Comparison of ENCODE assay signal across 22 cellular contexts in the genomic region with DNA sequence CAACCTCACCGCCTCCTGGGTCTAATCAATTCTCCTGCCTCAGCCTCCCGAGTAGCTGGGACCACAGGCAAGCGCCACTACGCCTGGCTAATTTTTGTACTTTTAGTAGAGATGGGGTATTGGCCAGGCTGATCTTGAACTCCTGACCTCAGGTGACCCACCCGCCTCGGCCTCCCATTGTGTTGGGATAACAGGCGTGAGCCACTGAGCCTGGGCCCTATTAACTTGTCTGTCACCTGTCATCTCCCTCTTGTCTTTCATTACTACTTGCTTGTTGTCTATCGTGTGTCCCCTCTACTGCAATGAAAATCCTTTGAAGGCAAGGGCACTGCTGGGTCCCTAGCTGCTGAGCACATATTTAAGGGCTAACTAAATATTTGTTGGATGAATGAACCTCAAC. TPM values are rescaled to one million over a fixed set of nuclear protein-coding genes. Genes with fewer than 3 reads are reported as not detected.
"Had no signal": no experiment of that assay in that cellular context is flagged by ENCODE, and none has a peak within 500 bp of the region (broad histone marks: within the 10 kb centered on the region; RNA-seq: fewer than 3 reads in every experiment).

No MANE protein-coding gene starts in this region.

- ATAC-seq: left ventricle myocardium superior; lower lobe of right lung; mucosa of descending colon; natural killer cell treated with Interleukin-12 subunit alpha and Interleukin-12 subunit beta and Interleukin-15 and Interleukin-18, amount 100 ng/mL, for 72 hours; pancreas; sciatic nerve had no signal

- H3K4me2 ChIP-seq: smooth muscle cell had no signal

- DNase-seq: effector memory CD4-positive, alpha-beta T cell; esophagus squamous epithelium; foreskin melanocyte; heart right ventricle; hippocampal formation; left ventricle myocardium superior; lower lobe of right lung; mucosa of descending colon; stimulated activated CD4-positive, alpha-beta T cell treated with anti-CD3 and anti-CD28 coated beads, Interleukin-12 subunit alpha, Interleukin-12 subunit beta, amount 100 ng/mL, for 4 hours; stimulated activated CD4-positive, alpha-beta T cell treated with anti-CD3 and anti-CD28 coated beads, Interleukin-1b, Interleukin-23, amount 100 ng/mL, for 48 hours; stimulated activated naive CD4-positive, alpha-beta T cell treated with Interleukin-2 at 50 U/mL for 16 hours; stomach had no signal

- FAIRE-seq: endometrium, islet of Langerhans, pancreas had no signal

- H3K27me3 ChIP-seq: esophagus squamous epithelium, pancreas, stomach, thyroid gland, vagina had no signal

- H3K9me3 ChIP-seq: esophagus squamous epithelium, heart right ventricle, lower lobe of right lung, mucosa of descending colon, neutrophil, pancreas, stomach, thyroid gland, vagina had no signal

- H3K4me3 ChIP-seq: coronary artery, esophagus squamous epithelium, heart right ventricle, lower lobe of right lung, mucosa of descending colon, pancreas, smooth muscle cell, stomach, thyroid gland, vagina had no signal

- H3K36me3 ChIP-seq: esophagus squamous epithelium, heart right ventricle, lower lobe of right lung, neutrophil, pancreas, stomach, thyroid gland, vagina had no signal

- H3K27ac ChIP-seq: coronary artery, esophagus squamous epithelium, heart right ventricle, lower lobe of right lung, neutrophil, pancreas, stomach, thyroid gland, vagina had no signal

RNA-seq across cellular contexts. Expression of a gene that starts 45.5 kb away (rescaled TPM):
- total RNA-seq: natural killer cell treated with Interleukin-12 subunit alpha and Interleukin-12 subunit beta and Interleukin-15 and Interleukin-18, amount 100 ng/mL, for 72 hours had no signal
